ENCODE assay signal across 8 cellular contexts in the genomic region with DNA sequence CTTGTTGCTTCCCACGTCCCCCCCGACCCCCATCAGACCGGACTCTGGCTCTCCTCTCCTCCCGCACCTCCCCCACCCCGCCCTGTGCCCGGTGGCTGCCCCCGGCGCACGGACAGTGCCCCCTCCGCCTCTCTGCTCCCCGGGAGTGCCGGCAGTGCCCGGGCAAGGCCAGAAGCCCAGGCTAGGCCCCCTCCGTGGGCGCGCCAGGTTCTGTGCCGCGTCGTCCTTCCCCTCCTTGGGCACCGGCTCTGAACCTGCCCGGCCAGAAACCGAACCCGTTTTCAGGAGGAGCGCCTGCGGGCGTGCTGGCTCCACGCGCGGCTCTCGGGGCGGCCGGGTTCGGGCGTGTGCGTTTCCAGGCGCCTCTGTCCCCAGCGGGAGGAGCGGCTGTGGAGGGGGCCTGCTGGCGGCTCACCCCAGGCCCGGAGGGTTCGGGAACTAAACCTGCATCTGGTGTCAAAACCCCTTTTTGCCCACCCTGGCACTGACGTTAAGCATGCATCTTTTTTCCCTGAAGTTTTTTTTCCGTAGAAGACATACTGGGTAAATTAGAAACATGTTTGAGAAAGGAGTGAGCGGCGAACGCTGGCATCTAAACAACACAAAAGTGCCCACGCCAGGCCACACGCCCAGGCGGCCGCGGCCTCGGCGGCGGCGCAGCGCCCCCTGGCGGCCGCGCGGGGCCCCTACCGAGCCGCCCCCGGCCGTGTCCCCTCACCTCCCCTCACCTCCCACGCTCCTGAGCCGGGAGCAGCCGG.
DNase-seq lines count a peak whose midpoint lies in the region; ATAC-seq and TF ChIP-seq lines count a peak whose summit lies in the region.

No MANE protein-coding gene starts in this region.

- peak overlapping the region; percentile 88 to 90 for H3K27ac ChIP-seq in lung (ENCODE audit: low read depth in 1 of 2, low read length in 1 of 2)

- CTCF ChIA-PET in activated CD8-positive, alpha-beta T cell treated with anti-CD3 and anti-CD28 coated beads, Interleukin-2, amount 10 ng/mL, durations not matched to agents 7 days and 5 days (lab: Charles Lee) = interaction anchor here (0.7 to 4.3 kb wide), 10 partner anchors 8 to 535 kb away, joined by 3 to 34 read pairs (median 3); a partner anchor contains a TSS

- peaks cover 2% of the 10 kb centered on the region for H3K27me3 Mint-ChIP-seq in activated CD8-positive, alpha-beta T cell treated with anti-CD3 and anti-CD28 coated beads, Interleukin-2, amount 10 ng/mL, durations not matched to agents 7 days and 5 days (ENCODE audit: low read depth)

- DNase-seq in NCI-H446 (lab: John Stamatoyannopoulos, UW) (peak; percentile 7 to 63), NCI-H446 treated with DMSO at 0.1 percent for 48 hours (lab: John Stamatoyannopoulos, UW) (no peak), NCI-H345 treated with DMSO at 0.1 percent for 48 hours (lab: John Stamatoyannopoulos, UW; ENCODE audit: unreplicated experiment) (peak; percentile 30), lung (ENCODE audit: low spot score) (peak; percentile 60)
- DNase-seq in activated CD8-positive, alpha-beta T cell treated with anti-CD3 and anti-CD28 coated beads, Interleukin-2, amount 10 ng/mL, durations not matched to agents 7 days and 5 days = peak; percentile 69
- DNase-seq in effector CD4-positive, alpha-beta T cell = peak; percentile 34
- peak; percentile 25 to 38 for DNase-seq in stimulated activated CD4-positive, alpha-beta T cell treated with anti-CD3 and anti-CD28 coated beads, Interleukin-4, amount 100 ng/mL, for 48 hours (ENCODE audit: low read depth in 2 of 2)

- peak; percentile 41 for TF ChIP-seq CTCF in lung (IDR thresholded peaks at IDR 0.05; ENCODE audit: control extremely low read depth, extremely low read depth)

- no peaks in the 10 kb centered on the region for H3K36me3 Mint-ChIP-seq in activated CD8-positive, alpha-beta T cell treated with anti-CD3 and anti-CD28 coated beads, Interleukin-2, amount 10 ng/mL, durations not matched to agents 7 days and 5 days (ENCODE audit: low read depth)

- ATAC-seq in HG02852 (IDR thresholded peaks at IDR 0.05; ENCODE audit: unreplicated experiment) (peak; percentile 55), lung (ENCODE audit: insufficient read depth, low FRiP score) (peak; percentile 89)
- ATAC-seq in activated CD8-positive, alpha-beta T cell treated with anti-CD3 and anti-CD28 coated beads, Interleukin-2, amount 10 ng/mL, durations not matched to agents 7 days and 5 days = peak; percentile 94

- POLR2A ChIA-PET in activated CD8-positive, alpha-beta T cell treated with anti-CD3 and anti-CD28 coated beads, Interleukin-2, amount 10 ng/mL, durations not matched to agents 7 days and 5 days (lab: Charles Lee) = interaction anchor here (0.6 kb wide), 2 partner anchors 16 to 211 kb away, joined by 3 read pairs; no protein-coding TSS in a partner anchor

- H3K9me3 ChIP-seq in lung (ENCODE audit: control insufficient read depth in 2 of 2, insufficient read depth in 1 of 2, low read length in 1 of 2) = no peaks in the 10 kb centered on the region

- H3K27ac Mint-ChIP-seq in activated CD8-positive, alpha-beta T cell treated with anti-CD3 and anti-CD28 coated beads, Interleukin-2, amount 10 ng/mL, durations not matched to agents 7 days and 5 days = no peak overlapping the region

- H3K27me3 ChIP-seq in lung (ENCODE audit: control insufficient read depth, insufficient read depth) = no peaks in the 10 kb centered on the region

- H3K4me3 ChIP-seq in lung = peak overlapping the region; percentile 43

- peak overlapping the region; percentile 67 for H3K4me3 Mint-ChIP-seq in activated CD8-positive, alpha-beta T cell treated with anti-CD3 and anti-CD28 coated beads, Interleukin-2, amount 10 ng/mL, durations not matched to agents 7 days and 5 days

- no peaks in the 10 kb centered on the region for H3K36me3 ChIP-seq in lung (ENCODE audit: control insufficient read depth in 2 of 2, insufficient read depth in 2 of 2, low read length in 2 of 2)

- no peaks in the 10 kb centered on the region for H3K4me1 Mint-ChIP-seq in activated CD8-positive, alpha-beta T cell treated with anti-CD3 and anti-CD28 coated beads, Interleukin-2, amount 10 ng/mL, durations not matched to agents 7 days and 5 days (ENCODE audit: low read depth)

- peaks cover 0 to 2% of the 10 kb centered on the region in 2 donors for H3K4me1 ChIP-seq in lung (ENCODE audit: control insufficient read depth in 2 of 2, insufficient read depth in 2 of 2, low read length in 2 of 2)

- H3K9me3 Mint-ChIP-seq in activated CD8-positive, alpha-beta T cell treated with anti-CD3 and anti-CD28 coated beads, Interleukin-2, amount 10 ng/mL, durations not matched to agents 7 days and 5 days (ENCODE audit: insufficient read depth) = no peaks in the 10 kb centered on the region

- WGBS in lung, 2 donors = 1% methylated on average over 66 to 67 of the region's 67 CpGs
